36 cellular contexts compared by ENCODE assay signal in the genomic region with DNA sequence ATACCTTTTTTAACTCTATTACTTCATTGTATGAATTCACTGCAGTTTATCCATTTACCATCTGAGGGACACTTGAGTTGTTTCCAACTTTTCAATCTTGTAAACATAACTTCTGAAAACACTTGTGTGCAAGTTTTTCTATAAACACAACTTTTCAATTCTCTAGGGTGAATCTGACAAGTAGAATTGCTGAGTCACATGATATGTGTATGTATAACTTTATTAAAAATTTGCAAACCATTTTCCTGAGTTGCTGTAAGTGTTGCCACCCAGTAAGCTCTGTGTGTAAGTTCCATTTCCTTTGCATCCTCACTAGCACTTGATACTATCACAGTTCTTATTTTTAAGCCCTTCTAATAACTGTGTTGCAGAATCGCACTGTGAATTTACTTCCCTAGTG.
"Had no signal": no experiment of that assay in that cellular context is flagged by ENCODE, and none has a peak within 500 bp of the region (broad histone marks: within the 10 kb centered on the region; RNA-seq: fewer than 3 reads in every experiment).

No MANE protein-coding gene starts in this region.

- H3K4me3 Mint-ChIP-seq: activated CD4-positive, alpha-beta T cell treated with anti-CD3 and anti-CD28 coated beads for 36 hours; activated CD4-positive, alpha-beta T cell treated with anti-CD3 and anti-CD28 coated beads, Interleukin-2, amount 10 ng/mL, durations not matched to agents 7 days and 5 days; activated CD8-positive, alpha-beta T cell treated with anti-CD3 and anti-CD28 coated beads, Interleukin-2, amount 10 ng/mL, durations not matched to agents 7 days and 5 days; activated naive CD4-positive, alpha-beta T cell treated with anti-CD3 and anti-CD28 coated beads, Interleukin-2, amount 50 U/mL, for 24 hours; activated naive CD8-positive, alpha-beta T cell treated with anti-CD3 and anti-CD28 coated beads, Interleukin-2, amount 10 ng/mL, durations not matched to agents 7 days and 5 days; activated T-cell treated with anti-CD3 and anti-CD28 coated beads, Interleukin-2, amount 50 U/mL, for 24 hours; central memory CD8-positive, alpha-beta T cell had no signal

- H3K4me2 ChIP-seq: PC-9 had no signal

- H3K4me3 ChIP-seq: ascending aorta, cardiac muscle cell, colonic mucosa, PC-9 had no signal

- H3K36me3 ChIP-seq: ascending aorta, cardiac muscle cell, colonic mucosa had no signal

- ATAC-seq: activated CD4-positive, alpha-beta T cell treated with anti-CD3 and anti-CD28 coated beads for 36 hours; activated CD8-positive, alpha-beta T cell treated with anti-CD3 and anti-CD28 coated beads, Interleukin-2, amount 10 ng/mL, durations not matched to agents 7 days and 5 days; Right ventricle myocardium inferior; SK-N-SH treated with all-trans-retinoic acid at 6 μM for 48 hours had no signal

- H3K27ac Mint-ChIP-seq: activated CD4-positive, alpha-beta T cell treated with anti-CD3 and anti-CD28 coated beads for 36 hours; activated CD4-positive, alpha-beta T cell treated with anti-CD3 and anti-CD28 coated beads, Interleukin-2, amount 10 ng/mL, durations not matched to agents 7 days and 5 days; activated CD8-positive, alpha-beta T cell treated with anti-CD3 and anti-CD28 coated beads, Interleukin-2, amount 10 ng/mL, durations not matched to agents 7 days and 5 days; activated naive CD4-positive, alpha-beta T cell treated with anti-CD3 and anti-CD28 coated beads, Interleukin-2, amount 50 U/mL, for 24 hours; activated naive CD8-positive, alpha-beta T cell treated with anti-CD3 and anti-CD28 coated beads, Interleukin-2, amount 10 ng/mL, durations not matched to agents 7 days and 5 days; activated T-cell treated with anti-CD3 and anti-CD28 coated beads, Interleukin-2, amount 50 U/mL, for 24 hours; activated T-helper 2 cell treated with anti-CD3 and anti-CD28 coated beads, Interferon-gamma antibody, Interleukin-2, Interleukin-4, amounts not matched to agents 10 μg/mL and 5 μg/mL and 100 μg/mL, durations not matched to agents 14 hours and 24 hours and 36 hours had no signal

- H3K9me3 Mint-ChIP-seq: activated CD4-positive, alpha-beta T cell treated with anti-CD3 and anti-CD28 coated beads, Interleukin-2, amount 10 ng/mL, durations not matched to agents 7 days and 5 days had no signal

- H3K9me3 ChIP-seq: ascending aorta, colonic mucosa had no signal

- H3K27ac ChIP-seq: ascending aorta, cardiac muscle cell, colonic mucosa, PC-9, RWPE1 had no signal

- H3K27me3 ChIP-seq: ascending aorta, cardiac muscle cell, colonic mucosa had no signal

- H3K4me1 Mint-ChIP-seq: activated CD4-positive, alpha-beta T cell treated with anti-CD3 and anti-CD28 coated beads for 36 hours; activated CD4-positive, alpha-beta T cell treated with anti-CD3 and anti-CD28 coated beads, Interleukin-2, amount 10 ng/mL, durations not matched to agents 7 days and 5 days; activated naive CD4-positive, alpha-beta T cell treated with anti-CD3 and anti-CD28 coated beads, Interleukin-2, amount 50 U/mL, for 24 hours; activated naive CD8-positive, alpha-beta T cell treated with anti-CD3 and anti-CD28 coated beads, Interleukin-2, amount 10 ng/mL, durations not matched to agents 7 days and 5 days; central memory CD8-positive, alpha-beta T cell had no signal

- H3K4me1 ChIP-seq: ascending aorta, colonic mucosa had no signal

- H3K36me3 Mint-ChIP-seq: activated naive CD4-positive, alpha-beta T cell treated with anti-CD3 and anti-CD28 coated beads, Interleukin-2, amount 50 U/mL, for 24 hours; activated naive CD8-positive, alpha-beta T cell treated with anti-CD3 and anti-CD28 coated beads, Interleukin-2, amount 10 ng/mL, durations not matched to agents 7 days and 5 days had no signal

- FAIRE-seq: RCC 7860 had no signal

- DNase-seq: activated CD4-positive, alpha-beta T cell treated with anti-CD3 and anti-CD28 coated beads for 36 hours; activated CD4-positive, alpha-beta T cell treated with anti-CD3 and anti-CD28 coated beads, Interleukin-2, amount 10 ng/mL, durations not matched to agents 7 days and 5 days; activated CD4-positive, alpha-beta T cell treated with anti-CD3 and anti-CD28 coated beads, Interleukin-2, amount 50 U/mL, for 48 hours; activated CD8-positive, alpha-beta T cell treated with anti-CD3 and anti-CD28 coated beads, Interleukin-2, amount 10 ng/mL, durations not matched to agents 7 days and 5 days; activated gamma-delta T cell; activated naive CD4-positive, alpha-beta T cell treated with Interleukin-2 at 50 U/mL for 16 hours; activated naive CD8-positive, alpha-beta T cell treated with anti-CD3 and anti-CD28 coated beads, Interleukin-2, amount 10 ng/mL, durations not matched to agents 7 days and 5 days; activated T-cell treated with anti-CD3 and anti-CD28 coated beads, Interleukin-2, amount 50 U/mL, for 24 hours; amygdala; colonic mucosa; MM.1S; MV-4-11; NCI-H1092; NCI-H1436 treated with DMSO at 0.1 percent for 48 hours; NCI-H1694 treated with DMSO at 0.1 percent for 48 hours; NCI-H2029; NCI-H345; NCI-H510A; NCI-H526; NCI-H748 treated with DMSO at 0.1 percent for 48 hours; NK-92 treated with Interleukin-12 subunit alpha and Interleukin-12 subunit beta, amount 100 ng/mL, for 24 hours; PC-9; SIG-M5; SW 1271; T-helper 1 cell; T-helper 2 cell; T-helper 9 cell had no signal

- H2AFZ ChIP-seq: PC-9 had no signal
